In the genomic region with DNA sequence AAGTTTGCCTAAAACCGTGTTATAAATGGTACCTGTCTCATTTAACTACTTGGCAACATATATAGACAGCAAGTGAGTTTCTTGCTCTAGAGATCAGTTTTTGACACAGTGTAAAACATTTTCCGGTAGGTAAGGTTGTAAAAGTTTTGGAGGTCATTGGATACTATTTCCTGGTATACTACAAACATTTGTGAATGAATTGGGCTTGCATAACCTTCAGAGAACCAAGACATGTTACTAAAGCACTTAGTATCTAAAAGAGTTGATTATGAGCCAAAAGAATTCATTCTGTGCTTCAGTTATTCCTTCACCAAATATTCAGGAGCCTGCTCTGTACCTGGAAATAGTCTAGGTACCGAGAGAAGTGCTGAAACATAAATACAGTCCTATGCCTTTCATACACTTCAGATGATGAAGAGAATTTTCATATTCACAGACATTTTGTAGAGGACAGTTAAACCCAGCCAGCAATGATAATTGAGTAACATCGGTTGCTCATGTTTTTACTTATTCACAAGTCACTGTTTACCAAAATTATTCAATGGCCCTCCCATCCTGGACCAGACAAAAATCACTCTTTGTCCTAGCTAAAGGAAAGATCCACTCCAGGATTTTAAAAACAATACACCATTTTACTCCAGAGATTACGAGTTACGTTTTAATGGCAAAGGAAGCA, we compare ENCODE assay signal across 22 cellular contexts.
A peak's percentile ranks its signal among the peaks of the same experiment; 100 is the strongest.
DNase-seq lines count a peak whose midpoint lies in the region; ATAC-seq and TF ChIP-seq lines count a peak whose summit lies in the region.
"Had no signal": no experiment of that assay in that cellular context is flagged by ENCODE, and none has a peak within 500 bp of the region (broad histone marks: within the 10 kb centered on the region; RNA-seq: fewer than 3 reads in every experiment).

No MANE protein-coding gene starts in this region.

- H3K27me3 Mint-ChIP-seq in nephron progenitor cell (ENCODE audit: low read depth, poor library complexity), result peaks cover 3% of the 10 kb centered on the region

- peak overlapping the region; percentile 52 for H3K4me2 ChIP-seq in mammary epithelial cell (ENCODE audit: insufficient read depth, low read depth, low read length)
- H3K4me2 ChIP-seq in smooth muscle cell, result no peak overlapping the region
- H3K4me2 ChIP-seq: BLaER1, PC-9 had no signal

- H3F3A ChIP-seq in smooth muscle cell (ENCODE audit: low read depth), result no peaks in the 10 kb centered on the region

- 30% methylated on average over 6 of the region's 6 CpGs for WGBS in mammary epithelial cell (ENCODE audit: low coverage, missing lambda C conversion rate)
- WGBS in smooth muscle cell (ENCODE audit: low lambda C conversion rate), result 82% methylated on average over 6 of the region's 6 CpGs

- no peaks in the 10 kb centered on the region for H3K9me3 Mint-ChIP-seq in nephron progenitor cell
- H3K9me3 Mint-ChIP-seq: CD4-positive, alpha-beta memory T cell; HFFc6 had no signal

- H3K4me1 Mint-ChIP-seq in nephron progenitor cell, result no peaks in the 10 kb centered on the region

- in situ Hi-C loops in mammary epithelial cell (cut with MboI; ENCODE audit: low sequenced_read_pairs in 2 of 2), result no loop called here

- no peaks in the 10 kb centered on the region for H3K36me3 Mint-ChIP-seq in nephron progenitor cell (ENCODE audit: low read depth)
- H3K36me3 Mint-ChIP-seq: CD4-positive, alpha-beta memory T cell had no signal

- H4K20me1 ChIP-seq in mammary epithelial cell (ENCODE audit: insufficient read depth, low read length), result no peaks in the 10 kb centered on the region
- H4K20me1 ChIP-seq in smooth muscle cell (ENCODE audit: low read depth), result no peaks in the 10 kb centered on the region
- H4K20me1 ChIP-seq: BLaER1 had no signal

- CTCF ChIA-PET in mammary epithelial cell (lab: Charles Lee; ENCODE audit: low non-redundant PET), result no interaction called here

- H3K9me3 ChIP-seq in right atrium auricular region (no peaks in the 10 kb centered on the region), mammary epithelial cell (replicated peaks; ENCODE audit: insufficient read depth, low read length) (no peaks in the 10 kb centered on the region), left lung (no peaks in the 10 kb centered on the region), smooth muscle cell (replicated peaks; ENCODE audit: low read depth) (no peaks in the 10 kb centered on the region)
- H3K9me3 ChIP-seq: BLaER1, SJCRH30 had no signal

- no peak for DNase-seq in Right ventricle myocardium inferior (ENCODE audit: missing footprints)
- DNase-seq in right atrium auricular region (ENCODE audit: low spot score), result no peak
- peak; percentile 4 for DNase-seq in mammary epithelial cell
- no peak for DNase-seq in left lung
- DNase-seq in smooth muscle cell (lab: John Stamatoyannopoulos, UW; ENCODE audit: unreplicated experiment), result no peak
- DNase-seq in nephron progenitor cell, result no peak
- no peak for DNase-seq in COLO829 (ENCODE audit: low spot score)
- DNase-seq in stimulated activated CD4-positive, alpha-beta T cell treated with anti-CD3 and anti-CD28 coated beads, Interleukin-2, amount 100 ng/mL, for 24 hours, result no peak
- DNase-seq: CD4-positive, alpha-beta memory T cell; DND-41; H7; HFFc6; KG1; NCI-H1436 treated with DMSO at 0.1 percent for 48 hours; NCI-H2029; NCI-H345; NCI-H524 treated with DMSO at 0.1 percent for 48 hours; PC-9 had no signal

- no peak for TF ChIP-seq CTCF in right atrium auricular region (IDR thresholded peaks at IDR 0.05)
- TF ChIP-seq CTCF in mammary epithelial cell (conservative IDR thresholded peaks at IDR 0.05 in 1 of 2, IDR thresholded peaks at IDR 0.05 in 1 of 2; ENCODE audit: extremely low read depth in 1 of 2, insufficient read depth in 1 of 2, low read depth in 1 of 2, low read length in 2 of 2), result no peak
- TF ChIP-seq CTCF in left lung (IDR thresholded peaks at IDR 0.05), result no peak
- TF ChIP-seq CTCF in smooth muscle cell (IDR thresholded peaks at IDR 0.05; ENCODE audit: borderline replicate concordance, insufficient read depth, poor library complexity, severe bottlenecking), result no peak
- no peak for TF ChIP-seq CTCF in nephron progenitor cell (IDR thresholded peaks at IDR 0.05)

- H3K4me3 Mint-ChIP-seq in nephron progenitor cell, result no peak overlapping the region
- H3K4me3 Mint-ChIP-seq: CD4-positive, alpha-beta memory T cell; HFFc6 had no signal

- ATAC-seq in Right ventricle myocardium inferior (peak; percentile 65), left lung (peak; percentile 62)
- ATAC-seq: HepG2 had no signal

- H3K4me1 ChIP-seq in right atrium auricular region (no peaks in the 10 kb centered on the region), mammary epithelial cell (ENCODE audit: insufficient read depth, low read length) (peaks cover 8% of the 10 kb centered on the region), left lung (no peaks in the 10 kb centered on the region), smooth muscle cell (ENCODE audit: low read depth) (no peaks in the 10 kb centered on the region)
- H3K4me1 ChIP-seq: BLaER1, SJCRH30 had no signal

- H3K4me3 ChIP-seq in right atrium auricular region (no peak overlapping the region), mammary epithelial cell (replicated peaks in 1 of 3; ENCODE audit: insufficient read depth in 1 of 3, low read depth in 2 of 3, low read length in 3 of 3) (no peak overlapping the region), left lung (no peak overlapping the region), smooth muscle cell (no peak overlapping the region)
- H3K4me3 ChIP-seq: BLaER1, PC-9, SJCRH30 had no signal

- intact Hi-C loops in Right ventricle myocardium inferior (cut with DNase I) (no loop called here), mammary epithelial cell (cut with micrococcal nuclease) (no loop called here), left lung (cut with DNase I) (no loop called here)

- H3K9ac ChIP-seq in mammary epithelial cell (ENCODE audit: insufficient read depth, low read length) (no peak overlapping the region), smooth muscle cell (ENCODE audit: low read depth) (no peak overlapping the region)
- H3K9ac ChIP-seq: BLaER1 had no signal

- no TSS peak for BruUV-seq in mammary epithelial cell (replicated peaks; lab: Mats Ljungman, UMichigan)

- H2AFZ ChIP-seq in mammary epithelial cell (ENCODE audit: low read depth, low read length) (peak overlapping the region; percentile 70), smooth muscle cell (ENCODE audit: low read depth) (peak overlapping the region; percentile 23)
- H2AFZ ChIP-seq: PC-9 had no signal

- H3K36me3 ChIP-seq in right atrium auricular region (no peaks in the 10 kb centered on the region), mammary epithelial cell (ENCODE audit: insufficient read depth, low read length) (no peaks in the 10 kb centered on the region), left lung (no peaks in the 10 kb centered on the region), smooth muscle cell (ENCODE audit: low read depth) (no peaks in the 10 kb centered on the region)
- H3K36me3 ChIP-seq: BLaER1, SJCRH30 had no signal

- H3K27ac Mint-ChIP-seq in nephron progenitor cell, result no peak overlapping the region
- H3K27ac Mint-ChIP-seq: CD4-positive, alpha-beta memory T cell; HFFc6 had no signal

- H3K27me3 ChIP-seq in right atrium auricular region, result no peaks in the 10 kb centered on the region
- H3K27me3 ChIP-seq in mammary epithelial cell (ENCODE audit: insufficient read depth, low read length), result no peaks in the 10 kb centered on the region
- H3K27me3 ChIP-seq in left lung, result no peaks in the 10 kb centered on the region
- H3K27me3 ChIP-seq in smooth muscle cell (ENCODE audit: low read depth), result no peaks in the 10 kb centered on the region
- H3K27me3 ChIP-seq: BLaER1, SJCRH30 had no signal

- peak overlapping the region in 1 of 2 donors; percentile 4 for H3K27ac ChIP-seq in right atrium auricular region
- no peak overlapping the region for H3K27ac ChIP-seq in mammary epithelial cell (ENCODE audit: insufficient read depth, low read depth, low read length)
- H3K27ac ChIP-seq in left lung, result no peak overlapping the region
- no peak overlapping the region for H3K27ac ChIP-seq in smooth muscle cell (ENCODE audit: low read depth)
- H3K27ac ChIP-seq: BLaER1, PC-9, RWPE1, SJCRH30 had no signal

- no peaks in the 10 kb centered on the region for H3K79me2 ChIP-seq in mammary epithelial cell (ENCODE audit: insufficient read depth, low read length)
- no peaks in the 10 kb centered on the region for H3K79me2 ChIP-seq in smooth muscle cell (ENCODE audit: low read depth)

- dilution Hi-C loops in mammary epithelial cell (cut with HindIII; ENCODE audit: low sequenced_read_pairs), result no loop called here
